ENCODE assay signal across 8 cellular contexts in genomic region chr9:33130501-33130900, GRCh38. TPM values are rescaled to one million over a fixed set of nuclear protein-coding genes. Genes with fewer than 3 reads are reported as not detected.
DNase-seq lines count a peak whose midpoint lies in the region; ATAC-seq and TF ChIP-seq lines count a peak whose summit lies in the region.

No MANE protein-coding gene starts in this region.

- peaks cover 47% of the 10 kb centered on the region for H3K36me3 Mint-ChIP-seq in T-helper 1 cell treated with Interleukin-12 subunit alpha and Interleukin-12 subunit beta and Interleukin-4 antibody, amounts not matched to agents 30 μg/mL and 1 μg/mL, for 36 hours (ENCODE audit: low read depth)

- peaks cover 12% of the 10 kb centered on the region; the same call in 1 of the 2 replicates for H3K36me3 ChIP-seq in HAP-1 (replicated peaks)
- H3K36me3 ChIP-seq in gastroesophageal sphincter, result peaks cover 0 to 93% of the 10 kb centered on the region in 2 donors

- in situ Hi-C loops in HAP-1 (cut with MboI; ENCODE audit: low sequenced_read_pairs), result no loop called here

- H3K27ac Mint-ChIP-seq in T-helper 1 cell treated with Interleukin-12 subunit alpha and Interleukin-12 subunit beta and Interleukin-4 antibody, amounts not matched to agents 30 μg/mL and 1 μg/mL, for 36 hours, result peak overlapping the region; percentile 91

- no peaks in the 10 kb centered on the region for H3K9me3 Mint-ChIP-seq in T-helper 1 cell treated with Interleukin-12 subunit alpha and Interleukin-12 subunit beta and Interleukin-4 antibody, amounts not matched to agents 30 μg/mL and 1 μg/mL, for 36 hours

- TF ChIP-seq CTCF in gastroesophageal sphincter (IDR thresholded peaks at IDR 0.05), result no peak

- H3K27me3 ChIP-seq in HAP-1 (ENCODE audit: low read depth) (no peaks in the 10 kb centered on the region), gastroesophageal sphincter (no peaks in the 10 kb centered on the region)

- no peak overlapping the region for H3K27ac ChIP-seq in gastroesophageal sphincter

- H3K4me1 ChIP-seq in HAP-1, result no peaks in the 10 kb centered on the region
- H3K4me1 ChIP-seq in gastroesophageal sphincter, result peaks cover 0 to 74% (median 14%) of the 10 kb centered on the region in 3 donors

- 43% methylated on average over 1 of the region's 5 CpGs; no CpG with 5 or more reads in 1 of the 2 donors for WGBS in gastroesophageal sphincter (ENCODE audit: low coverage in 1 of 2), 2 donors

- no peak for TF ChIP-seq POLR2A in gastroesophageal sphincter (IDR thresholded peaks at IDR 0.05)

- TF ChIP-seq EP300 in gastroesophageal sphincter (IDR thresholded peaks at IDR 0.05), result no peak

- ATAC-seq in HG02981 (IDR thresholded peaks at IDR 0.05; ENCODE audit: unreplicated experiment) (peak; percentile 60), gastroesophageal sphincter (no peak)

- H3K4me3 ChIP-seq in HAP-1, result no peak overlapping the region
- H3K4me3 ChIP-seq in gastroesophageal sphincter, result no peak overlapping the region

- DNase-seq in stimulated activated CD4-positive, alpha-beta T cell treated with anti-CD3 and anti-CD28 coated beads, Interleukin-15, amount 100 ng/mL, for 24 hours, result peak; percentile 21
- no peak for DNase-seq in stimulated activated CD4-positive, alpha-beta T cell treated with anti-CD3 and anti-CD28 coated beads, Interleukin-4, amount 100 ng/mL, for 1 hour
- DNase-seq in lung microvascular endothelial cell (ENCODE audit: low read depth in 2 of 2) (peak; percentile 41 to 59), HAP-1 (ENCODE audit: low spot score in 2 of 2) (no peak), NCI-H187 (lab: John Stamatoyannopoulos, UW) (no peak)

- H3K4me1 Mint-ChIP-seq in T-helper 1 cell treated with Interleukin-12 subunit alpha and Interleukin-12 subunit beta and Interleukin-4 antibody, amounts not matched to agents 30 μg/mL and 1 μg/mL, for 36 hours (ENCODE audit: low read depth), result peaks cover 40% of the 10 kb centered on the region

- no peaks in the 10 kb centered on the region for H3K9me3 ChIP-seq in HAP-1
- no peaks in the 10 kb centered on the region for H3K9me3 ChIP-seq in gastroesophageal sphincter

- no peaks in the 10 kb centered on the region for H3K27me3 Mint-ChIP-seq in T-helper 1 cell treated with Interleukin-12 subunit alpha and Interleukin-12 subunit beta and Interleukin-4 antibody, amounts not matched to agents 30 μg/mL and 1 μg/mL, for 36 hours (ENCODE audit: low read depth)

- peak overlapping the region; percentile 36 for H3K4me3 Mint-ChIP-seq in T-helper 1 cell treated with Interleukin-12 subunit alpha and Interleukin-12 subunit beta and Interleukin-4 antibody, amounts not matched to agents 30 μg/mL and 1 μg/mL, for 36 hours

RNA-seq across cellular contexts. Expression of gene B4GALT1, which starts 36.6 kb away (rescaled TPM):
- total RNA-seq in lung microvascular endothelial cell (12.4 and 13.1 TPM in 2 replicates), gastroesophageal sphincter (10 to 100 TPM; 22.9 to 43.3 (median 31.0) TPM)

RNA-seq across cellular contexts. Expression of gene SMU1, which starts 54.0 kb away (rescaled TPM):
- total RNA-seq in lung microvascular endothelial cell (27.7 and 32.1 TPM in 2 replicates), gastroesophageal sphincter (10 to 100 TPM; 19.7 to 24.2 (median 21.9) TPM)

Comparison
In these comparisons a context has a peak if more than half of its experiments do, and no peak if none do; other contexts are left out.
1. DNase-seq: peak in stimulated activated CD4-positive, alpha-beta T cell treated with anti-CD3 and anti-CD28 coated beads, Interleukin-15, amount 100 ng/mL, for 24 hours (single experiment) and lung microvascular endothelial cell (2 of 2); none in stimulated activated CD4-positive, alpha-beta T cell treated with anti-CD3 and anti-CD28 coated beads, Interleukin-4, amount 100 ng/mL, for 1 hour (single experiment), HAP-1 (0 of 2) and NCI-H187 (0 of 2).